Comparison of ENCODE assay signal across 25 cellular contexts in genomic region chr16:35141303-35141702, GRCh38.
"Had no signal": no experiment of that assay in that cellular context is flagged by ENCODE, and none has a peak within 500 bp of the region (broad histone marks: within the 10 kb centered on the region; RNA-seq: fewer than 3 reads in every experiment).

No MANE protein-coding gene starts in this region.

- H3K4me1 ChIP-seq: colonic mucosa, esophagus muscularis mucosa, esophagus squamous epithelium, foreskin keratinocyte, gastrocnemius medialis, gastroesophageal sphincter, heart left ventricle, heart right ventricle had no signal

- H3K27me3 ChIP-seq: colonic mucosa, esophagus muscularis mucosa, esophagus squamous epithelium, foreskin keratinocyte, gastrocnemius medialis, gastroesophageal sphincter, heart left ventricle, heart right ventricle had no signal

- H3K27ac ChIP-seq: colonic mucosa, coronary artery, dorsolateral prefrontal cortex, epithelial cell of prostate, esophagus muscularis mucosa, esophagus squamous epithelium, foreskin keratinocyte, gastrocnemius medialis, gastroesophageal sphincter, heart left ventricle, heart right ventricle had no signal

- H3K27me3 Mint-ChIP-seq: dendritic cell treated with granulocyte-macrophage colony-stimulating factor and Interleukin-4, amounts not matched to agents 40 ng/mL and 50 ng/mL, for 4 days; effector memory CD8-positive, alpha-beta T cell had no signal

- H3K4me3 Mint-ChIP-seq: dendritic cell treated with granulocyte-macrophage colony-stimulating factor and Interleukin-4, amounts not matched to agents 40 ng/mL and 50 ng/mL, for 4 days; effector memory CD8-positive, alpha-beta T cell; endodermal cell had no signal

- H3K4me1 Mint-ChIP-seq: endodermal cell had no signal

- H3K27ac Mint-ChIP-seq: dendritic cell treated with granulocyte-macrophage colony-stimulating factor and Interleukin-4, amounts not matched to agents 40 ng/mL and 50 ng/mL, for 4 days; effector memory CD8-positive, alpha-beta T cell; endodermal cell had no signal

- H3K36me3 ChIP-seq: colonic mucosa, esophagus muscularis mucosa, esophagus squamous epithelium, gastrocnemius medialis, gastroesophageal sphincter, heart left ventricle, heart right ventricle had no signal

- ATAC-seq: effector memory CD8-positive, alpha-beta T cell; esophagus mucosa; foreskin keratinocyte; gastrocnemius medialis; gastroesophageal sphincter; heart left ventricle; heart right ventricle had no signal

- H3K9me3 ChIP-seq: colonic mucosa, gastrocnemius medialis had no signal

- DNase-seq: colonic mucosa; cortex of kidney; dermis blood vessel endothelial cell; effector CD4-positive, alpha-beta T cell; effector CD8-positive, alpha-beta T cell; effector memory CD4-positive, alpha-beta T cell; effector memory CD8-positive, alpha-beta T cell; endodermal cell; erythroblast; esophagus squamous epithelium; foreskin fibroblast; foreskin keratinocyte; foreskin melanocyte; gastrocnemius medialis; glutamatergic neuron; head of caudate nucleus; heart left ventricle; heart right ventricle had no signal

- H3K4me3 ChIP-seq: colonic mucosa, coronary artery, dorsolateral prefrontal cortex, esophagus muscularis mucosa, esophagus squamous epithelium, gastrocnemius medialis, gastroesophageal sphincter, heart left ventricle, heart right ventricle had no signal
